In the genomic region with DNA sequence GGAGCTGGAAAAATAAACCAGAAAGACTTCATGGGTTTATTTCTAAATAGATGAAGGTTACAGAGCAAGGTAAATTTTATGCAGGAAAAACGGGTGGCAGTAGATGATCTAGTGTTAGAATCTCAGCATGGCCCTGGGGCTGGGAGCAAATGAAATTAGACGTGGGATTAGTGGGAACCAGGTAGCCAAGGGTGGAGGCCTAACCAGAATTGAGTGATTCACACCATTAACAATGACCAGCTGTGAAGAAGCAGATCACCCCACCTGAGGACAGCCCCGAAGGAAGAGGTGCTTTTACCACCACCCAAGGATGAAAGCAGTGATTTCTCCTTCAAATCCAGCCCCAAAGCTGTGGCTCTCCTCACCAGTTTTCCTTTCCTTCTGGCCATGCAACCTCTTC, we compare ENCODE assay signal across 25 cellular contexts. TPM values are rescaled to one million over a fixed set of nuclear protein-coding genes. Genes with fewer than 3 reads are reported as not detected.
DNase-seq lines count a peak whose midpoint lies in the region; ATAC-seq, FAIRE-seq and TF ChIP-seq lines count a peak whose summit lies in the region.
"Had no signal": no experiment of that assay in that cellular context is flagged by ENCODE, and none has a peak within 500 bp of the region (broad histone marks: within the 10 kb centered on the region; RNA-seq: fewer than 3 reads in every experiment).

No MANE protein-coding gene starts in this region.

- peak; percentile 8 for DNase-seq in activated CD8-positive, alpha-beta memory T cell treated with anti-CD3 and anti-CD28 coated beads, Interleukin-2, amount 10 ng/mL, durations not matched to agents 7 days and 5 days
- DNase-seq in activated CD8-positive, alpha-beta memory T cell treated with anti-CD3 and anti-CD28 coated beads, Interleukin-2, amount 50 U/mL, for 4 hours, result no peak
- DNase-seq in astrocyte (ENCODE audit: low read depth) (no peak), esophagus squamous epithelium (lab: John Stamatoyannopoulos, UW) (no peak), A673 (ENCODE audit: low spot score) (no peak), T1000 (lab: John Stamatoyannopoulos, UW) (no peak)
- DNase-seq in central memory CD4-positive, alpha-beta T cell, result no peak
- DNase-seq in activated naive CD4-positive, alpha-beta T cell treated with Interleukin-2 at 50 U/mL for 16 hours, result no peak
- DNase-seq: AML-193, DMS53, GDM1, Kasumi-1, MG63, NCI-H1417, NCI-H187, NCI-H446, NCI-H526, OCI-M1, Right ventricle myocardium superior, SK-N-SH had no signal

- no peak overlapping the region for H3K4me2 ChIP-seq in astrocyte (ENCODE audit: low read length)
- H3K4me2 ChIP-seq: SK-N-SH had no signal

- no peaks in the 10 kb centered on the region for H3K36me3 ChIP-seq in astrocyte (ENCODE audit: insufficient read depth, low read length)
- no peaks in the 10 kb centered on the region for H3K36me3 ChIP-seq in esophagus squamous epithelium
- H3K36me3 ChIP-seq in A673 (ENCODE audit: insufficient read depth, low read length, poor library complexity, severe bottlenecking), result no peaks in the 10 kb centered on the region
- H3K36me3 ChIP-seq: MG63 had no signal

- FAIRE-seq in astrocyte (lab: Jason Lieb, UNC), result no peak
- FAIRE-seq: D721Med, H1 had no signal

- intact Hi-C loops in esophagus squamous epithelium (cut with DNase I), result no loop called here
- intact Hi-C loops in A673 (cut with micrococcal nuclease; ENCODE audit: unreplicated experiment), result no loop called here

- H3K27me3 ChIP-seq in astrocyte (ENCODE audit: insufficient read depth, low read length) (peaks cover 3% of the 10 kb centered on the region), esophagus squamous epithelium (peaks cover 0 to 3% (median 0%) of the 10 kb centered on the region in 4 donors), A673 (replicated peaks; ENCODE audit: insufficient read depth, low read depth, low read length, poor library complexity) (no peaks in the 10 kb centered on the region)
- H3K27me3 ChIP-seq: MG63 had no signal

- H3K79me2 ChIP-seq in astrocyte (ENCODE audit: insufficient read depth, low read length), result no peaks in the 10 kb centered on the region

- no peaks in the 10 kb centered on the region for H3K9me3 ChIP-seq in astrocyte (ENCODE audit: insufficient read depth, low read depth, low read length)
- no peaks in the 10 kb centered on the region for H3K9me3 ChIP-seq in esophagus squamous epithelium
- no peaks in the 10 kb centered on the region for H3K9me3 ChIP-seq in A673 (ENCODE audit: low read depth, low read length, poor library complexity, severe bottlenecking)
- H3K9me3 ChIP-seq: MG63, SK-N-SH had no signal

- peaks cover 23% of the 10 kb centered on the region for H3K27me3 Mint-ChIP-seq in activated CD8-positive, alpha-beta memory T cell treated with anti-CD3 and anti-CD28 coated beads, Interleukin-2, amount 10 ng/mL, durations not matched to agents 7 days and 5 days
- H3K27me3 Mint-ChIP-seq in astrocyte (ENCODE audit: low read depth, unreplicated experiment), result peaks cover 25% of the 10 kb centered on the region
- H3K27me3 Mint-ChIP-seq: IgD-negative memory B cell had no signal

- H3K4me3 ChIP-seq in astrocyte (ENCODE audit: insufficient read depth, low read depth, low read length) (no peak overlapping the region), esophagus squamous epithelium (no peak overlapping the region), A673 (ENCODE audit: low read depth, low read length, poor library complexity, severe bottlenecking) (no peak overlapping the region)
- H3K4me3 ChIP-seq: MG63 had no signal

- no peak for TF ChIP-seq CTCF in astrocyte (IDR thresholded peaks at IDR 0.05; ENCODE audit: insufficient read depth, low read depth, low read length)
- no peak for TF ChIP-seq CTCF in esophagus squamous epithelium (IDR thresholded peaks at IDR 0.05)
- TF ChIP-seq CTCF in A673 (conservative IDR thresholded peaks at IDR 0.05; ENCODE audit: low read depth, low read length), result no peak

- H3K27ac ChIP-seq in astrocyte (ENCODE audit: low read depth, low read length), result no peak overlapping the region
- H3K27ac ChIP-seq in esophagus squamous epithelium, result peak overlapping the region; percentile 56 to 83 (median 72)
- H3K27ac ChIP-seq in A673 (ENCODE audit: low read depth, low read length, poor library complexity, severe bottlenecking), result no peak overlapping the region
- H3K27ac ChIP-seq: 22Rv1, C4-2B had no signal

- H3K4me3 Mint-ChIP-seq in activated CD8-positive, alpha-beta memory T cell treated with anti-CD3 and anti-CD28 coated beads, Interleukin-2, amount 10 ng/mL, durations not matched to agents 7 days and 5 days, result no peak overlapping the region
- no peak overlapping the region for H3K4me3 Mint-ChIP-seq in astrocyte (ENCODE audit: unreplicated experiment)
- H3K4me3 Mint-ChIP-seq: IgD-negative memory B cell had no signal

- H3K9me3 Mint-ChIP-seq in activated CD8-positive, alpha-beta memory T cell treated with anti-CD3 and anti-CD28 coated beads, Interleukin-2, amount 10 ng/mL, durations not matched to agents 7 days and 5 days (ENCODE audit: low read depth), result no peaks in the 10 kb centered on the region
- H3K9me3 Mint-ChIP-seq in astrocyte (ENCODE audit: unreplicated experiment), result no peaks in the 10 kb centered on the region
- H3K9me3 Mint-ChIP-seq: IgD-negative memory B cell had no signal

- H3K36me3 Mint-ChIP-seq in activated CD8-positive, alpha-beta memory T cell treated with anti-CD3 and anti-CD28 coated beads, Interleukin-2, amount 10 ng/mL, durations not matched to agents 7 days and 5 days, result no peaks in the 10 kb centered on the region
- no peaks in the 10 kb centered on the region for H3K36me3 Mint-ChIP-seq in astrocyte (ENCODE audit: low read depth, unreplicated experiment)
- H3K36me3 Mint-ChIP-seq: IgD-negative memory B cell had no signal

- no peak for ATAC-seq in activated CD8-positive, alpha-beta memory T cell treated with anti-CD3 and anti-CD28 coated beads, Interleukin-2, amount 10 ng/mL, durations not matched to agents 7 days and 5 days

- 56 to 61% methylated on average over 3 of the region's 3 CpGs for WGBS in esophagus squamous epithelium, 2 donors

- BruUV-seq in A673 (replicated peaks; lab: Mats Ljungman, UMichigan), result no TSS peak

- H3K4me1 Mint-ChIP-seq in activated CD8-positive, alpha-beta memory T cell treated with anti-CD3 and anti-CD28 coated beads, Interleukin-2, amount 10 ng/mL, durations not matched to agents 7 days and 5 days, result peaks cover 17% of the 10 kb centered on the region
- H3K4me1 Mint-ChIP-seq in astrocyte (ENCODE audit: low read depth, unreplicated experiment), result peaks cover 8% of the 10 kb centered on the region

- POLR2A ChIA-PET in A673 (lab: Charles Lee; ENCODE audit: low non-redundant PET), result no interaction called here

- CTCF ChIA-PET in activated CD8-positive, alpha-beta memory T cell treated with anti-CD3 and anti-CD28 coated beads, Interleukin-2, amount 10 ng/mL, durations not matched to agents 7 days and 5 days (lab: Charles Lee), result no interaction called here
- CTCF ChIA-PET in A673 (lab: Charles Lee), result interaction anchor here (0.7 kb wide), 1 partner anchor 193 kb away, joined by 5 read pairs; no protein-coding TSS in a partner anchor

- no peak overlapping the region for H3K9ac ChIP-seq in astrocyte (ENCODE audit: low read length)
- H3K9ac ChIP-seq: SK-N-SH had no signal

- peaks cover 3% of the 10 kb centered on the region for H3K4me1 ChIP-seq in astrocyte (ENCODE audit: insufficient read depth, low read length)
- H3K4me1 ChIP-seq in esophagus squamous epithelium, result peaks cover 10 to 24% (median 14%) of the 10 kb centered on the region in 3 donors
- peaks cover 7% of the 10 kb centered on the region for H3K4me1 ChIP-seq in A673 (ENCODE audit: insufficient read depth, low read length, poor library complexity, severe bottlenecking)

- no peaks in the 10 kb centered on the region for H4K20me1 ChIP-seq in astrocyte (ENCODE audit: insufficient read depth, low read length)

- H3K27ac Mint-ChIP-seq in activated CD8-positive, alpha-beta memory T cell treated with anti-CD3 and anti-CD28 coated beads, Interleukin-2, amount 10 ng/mL, durations not matched to agents 7 days and 5 days, result no peak overlapping the region
- H3K27ac Mint-ChIP-seq in astrocyte (ENCODE audit: unreplicated experiment), result peak overlapping the region; percentile 3

- TF ChIP-seq POLR2A in esophagus squamous epithelium (IDR thresholded peaks at IDR 0.05), result no peak

- no peak overlapping the region for H2AFZ ChIP-seq in astrocyte (ENCODE audit: low read depth, low read length)

RNA-seq across cellular contexts. Expression of gene ACSL1, which starts 20.8 kb away (rescaled TPM):
- 10 to 100 TPM; 13.8 to 26.0 TPM for total RNA-seq in activated CD8-positive, alpha-beta memory T cell treated with anti-CD3 and anti-CD28 coated beads, Interleukin-2, amount 10 ng/mL, durations not matched to agents 7 days and 5 days
- 7.0 and 8.0 TPM in 2 replicates for total RNA-seq in astrocyte
- total RNA-seq in esophagus squamous epithelium, result 100 to 1,000 TPM in 1 of 4 donors, 10 to 100 TPM in 3; 59.7 to 101 (median 73.8) TPM
- 4.8 and 5.2 TPM in 2 replicates for total RNA-seq in A673 (2021)

Comparison
In these comparisons a context has a peak if more than half of its experiments do, and no peak if none do; other contexts are left out.
1. H3K27ac ChIP-seq: peak in esophagus squamous epithelium (4 of 4); none in astrocyte (single experiment) and A673 (single experiment).